1 cellular context compared by ENCODE assay signal in the genomic region with DNA sequence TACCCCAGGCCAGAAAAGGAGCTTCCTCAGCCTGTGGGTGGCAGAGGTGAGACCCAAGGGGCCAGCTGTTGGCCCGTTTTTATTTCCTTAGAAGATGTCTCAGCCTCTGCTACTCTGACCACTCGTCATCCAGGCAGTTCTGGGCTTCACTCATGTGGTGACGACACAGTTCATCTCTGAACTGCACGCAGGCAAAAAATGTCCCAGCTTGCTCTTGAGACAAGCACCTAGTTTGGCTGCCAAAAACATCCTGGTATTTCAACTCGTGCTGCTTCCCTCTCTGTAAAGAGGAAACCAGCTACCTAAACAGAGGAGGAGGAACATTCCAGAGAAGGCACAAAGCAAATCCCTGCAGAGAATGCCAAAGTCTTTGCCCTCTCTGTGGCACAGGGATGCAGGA.
TF ChIP-seq lines count a peak whose summit lies in the region.

No MANE protein-coding gene starts in this region.

TF ChIP-seq in WTC11, 78 proteins besides CTCF, POLR2A, EP300 and RAD21 (continued from another document):
- TF ChIP-seq, protein P1, sequence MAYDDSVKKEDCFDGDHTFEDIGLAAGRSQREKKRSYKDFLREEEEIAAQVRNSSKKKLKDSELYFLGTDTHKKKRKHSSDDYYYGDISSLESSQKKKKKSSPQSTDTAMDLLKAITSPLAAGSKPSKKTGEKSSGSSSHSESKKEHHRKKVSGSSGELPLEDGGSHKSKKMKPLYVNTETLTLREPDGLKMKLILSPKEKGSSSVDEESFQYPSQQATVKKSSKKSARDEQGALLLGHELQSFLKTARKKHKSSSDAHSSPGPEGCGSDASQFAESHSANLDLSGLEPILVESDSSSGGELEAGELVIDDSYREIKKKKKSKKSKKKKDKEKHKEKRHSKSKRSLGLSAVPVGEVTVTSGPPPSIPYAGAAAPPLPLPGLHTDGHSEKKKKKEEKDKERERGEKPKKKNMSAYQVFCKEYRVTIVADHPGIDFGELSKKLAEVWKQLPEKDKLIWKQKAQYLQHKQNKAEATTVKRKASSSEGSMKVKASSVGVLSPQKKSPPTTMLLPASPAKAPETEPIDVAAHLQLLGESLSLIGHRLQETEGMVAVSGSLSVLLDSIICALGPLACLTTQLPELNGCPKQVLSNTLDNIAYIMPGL (CRISPR knock-in tag; IDR thresholded peaks at IDR 0.05) = no peak
- no peak for TF ChIP-seq CBFB (CRISPR knock-in tag; IDR thresholded peaks at IDR 0.05; ENCODE audit: low read depth)
- TF ChIP-seq, protein P2, sequence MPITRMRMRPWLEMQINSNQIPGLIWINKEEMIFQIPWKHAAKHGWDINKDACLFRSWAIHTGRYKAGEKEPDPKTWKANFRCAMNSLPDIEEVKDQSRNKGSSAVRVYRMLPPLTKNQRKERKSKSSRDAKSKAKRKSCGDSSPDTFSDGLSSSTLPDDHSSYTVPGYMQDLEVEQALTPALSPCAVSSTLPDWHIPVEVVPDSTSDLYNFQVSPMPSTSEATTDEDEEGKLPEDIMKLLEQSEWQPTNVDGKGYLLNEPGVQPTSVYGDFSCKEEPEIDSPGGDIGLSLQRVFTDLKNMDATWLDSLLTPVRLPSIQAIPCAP (CRISPR knock-in tag; IDR thresholded peaks at IDR 0.05) = no peak
- TF ChIP-seq ZNF138 (CRISPR knock-in tag; conservative IDR thresholded peaks at IDR 0.05) = no peak
